In genomic region chr20:62952373-62953166, GRCh38 we compare ENCODE assay signal across 8 cellular contexts. TPM values are rescaled to one million over a fixed set of nuclear protein-coding genes. Genes with fewer than 3 reads are reported as not detected.
A peak's percentile ranks its signal among the peaks of the same experiment; 100 is the strongest.
DNase-seq lines count a peak whose midpoint lies in the region; ATAC-seq, FAIRE-seq and TF ChIP-seq lines count a peak whose summit lies in the region.

TSS of gene SLC17A9 (plus strand) at chr20:62952709. CDS start at chr20:62952831, 122 bp downstream.

- peaks cover 14% of the 10 kb centered on the region for H3K27me3 Mint-ChIP-seq in GM23338 (ENCODE audit: insufficient read depth, low read depth, poor library complexity)

- peak in 1 of 2 experiments; percentile 34; a peak in 2 of 4 replicates for TF ChIP-seq CTCF in GM23338 (conservative IDR thresholded peaks at IDR 0.05; ENCODE audit: low read depth in 2 of 2)
- no peak for TF ChIP-seq CTCF in adrenal gland (IDR thresholded peaks at IDR 0.05)

- peaks cover 14% of the 10 kb centered on the region for H3K36me3 ChIP-seq in GM23338 (ENCODE audit: insufficient read depth)
- peaks cover 0 to 9% of the 10 kb centered on the region in 2 donors for H3K36me3 ChIP-seq in adrenal gland (replicated peaks in 1 of 2)
- H3K36me3 ChIP-seq in iPS-18a (ENCODE audit: control insufficient read depth, low read depth, low read length): peaks cover 15% of the 10 kb centered on the region

- H3K36me3 Mint-ChIP-seq in GM23338 (ENCODE audit: low read depth): peaks cover 33% of the 10 kb centered on the region

- H3K4me2 ChIP-seq in GM23338: peak within 1 kb of the TSS; percentile 82

- intact Hi-C loops in adrenal gland (cut with DNase I): no loop called here

- no peaks in the 10 kb centered on the region for H3K9me2 ChIP-seq in GM23338 (ENCODE audit: insufficient read depth)

- peak within 1 kb of the TSS; percentile 72 for H3K4me3 Mint-ChIP-seq in GM23338

- H3K9ac ChIP-seq in iPS-18a (ENCODE audit: low read length): no peak within 1 kb of the TSS

- H3K27me3 ChIP-seq in GM23338 (ENCODE audit: insufficient read depth) (no peaks in the 10 kb centered on the region), adrenal gland (no peaks in the 10 kb centered on the region), iPS-18a (ENCODE audit: control insufficient read depth, insufficient read depth, low read length) (no peaks in the 10 kb centered on the region)

- H3K27ac Mint-ChIP-seq in GM23338: no peak within 1 kb of the TSS

- H2AFZ ChIP-seq in GM23338: no peak within 1 kb of the TSS

- peak; percentile 69 for ATAC-seq in GM23338

- peaks cover 19% of the 10 kb centered on the region for H3K4me1 ChIP-seq in GM23338 (ENCODE audit: insufficient read depth)
- H3K4me1 ChIP-seq in adrenal gland (replicated peaks in 1 of 2): peaks cover 9 to 26% of the 10 kb centered on the region in 2 donors
- peaks cover 15% of the 10 kb centered on the region for H3K4me1 ChIP-seq in iPS-18a (ENCODE audit: control insufficient read depth, low read depth, low read length)

- peak; percentile 85 for DNase-seq in GM03348 (ENCODE audit: low spot score)
- DNase-seq in GM23338 (ENCODE audit: low spot score): peak; percentile 86
- peak; percentile 80 to 89 for DNase-seq in NOMO-1 (lab: John Stamatoyannopoulos, UW; ENCODE audit: unreplicated experiment in 2 of 2)
- peak in 6 of 7 donors; percentile 48 to 76 (median 60) for DNase-seq in adrenal gland
- peak; percentile 74 for DNase-seq in stimulated activated CD4-positive, alpha-beta T cell treated with anti-CD3 and anti-CD28 coated beads, Interleukin-15, amount 100 ng/mL, for 24 hours
- no peak for DNase-seq in cerebellar nuclear complex (lab: John Stamatoyannopoulos, UW)
- DNase-seq in urothelium cell line (ENCODE audit: low spot score): no peak

- H3K27ac ChIP-seq in GM23338 (ENCODE audit: low read depth) (peak within 1 kb of the TSS; percentile 9; the same call in 1 of the 2 replicates), adrenal gland (peak within 1 kb of the TSS in 4 of 5 donors; percentile 32 to 84 (median 72)), iPS-18a (ENCODE audit: low read length) (no peak within 1 kb of the TSS)

- 28 to 44% (median 35%) methylated on average over 11 to 40 of the region's 40 CpGs for WGBS in adrenal gland, 4 donors

- TF ChIP-seq POLR2A in adrenal gland (IDR thresholded peaks at IDR 0.05): no peak

- peaks cover 20% of the 10 kb centered on the region; the same call in 1 of the 2 replicates for H3F3A ChIP-seq in GM23338 (replicated peaks; ENCODE audit: low read depth)

- peaks cover 22% of the 10 kb centered on the region for H4K20me1 ChIP-seq in GM23338 (replicated peaks; ENCODE audit: insufficient read depth)

- no peak for FAIRE-seq in urothelium cell line (lab: Jason Lieb, UNC)

- H3K4me3 ChIP-seq in GM23338: peak within 1 kb of the TSS; percentile 61
- peak within 1 kb of the TSS in 1 of 4 donors; percentile 48 for H3K4me3 ChIP-seq in adrenal gland
- peak within 1 kb of the TSS; percentile 48 for H3K4me3 ChIP-seq in iPS-18a (ENCODE audit: low read length)

- H3K79me2 ChIP-seq in GM23338 (replicated peaks; ENCODE audit: insufficient read depth): peaks cover 46% of the 10 kb centered on the region

- H3K4me1 Mint-ChIP-seq in GM23338: peaks cover 16% of the 10 kb centered on the region

- no peaks in the 10 kb centered on the region for H3K9me3 Mint-ChIP-seq in GM23338

- no peaks in the 10 kb centered on the region for H3K9me3 ChIP-seq in adrenal gland (replicated peaks in 1 of 3)
- H3K9me3 ChIP-seq in iPS-18a (ENCODE audit: control insufficient read depth, low read depth, low read length): no peaks in the 10 kb centered on the region

TF ChIP-seq in GM23338, 12 proteins besides CTCF, POLR2A, EP300 and RAD21:
- TF ChIP-seq JUNB (IDR thresholded peaks at IDR 0.05; ENCODE audit: unreplicated experiment): no peak
- peak; percentile 80 for TF ChIP-seq CREB1 (CRISPR knock-in tag; IDR thresholded peaks at IDR 0.05; ENCODE audit: low read depth)
- peak; percentile 54 for TF ChIP-seq POLR2AphosphoS5 (IDR thresholded peaks at IDR 0.05; ENCODE audit: low read depth)

RNA-seq across cellular contexts. Expression of gene SLC17A9, which starts in this region (rescaled TPM):
- total RNA-seq in GM23338 (2014; rRNA removed; shearing (Covaris generic)): 24.2 and 32.0 TPM in 2 replicates
- 36.1 and 39.3 TPM in 2 replicates for polyA plus RNA-seq in GM23338 (2016; fragmentation: Nextera tagmentation; extraction: Ambion mirVana)
- 1 to 10 TPM in 7 of 8 donors, under 1 TPM in 1; 0.24 to 4.6 (median 2.9) TPM for total RNA-seq in adrenal gland
- 10 to 100 TPM in 2 of 3 donors, 1 to 10 TPM in 1; 1.2 to 69.1 (median 11.9) TPM for polyA plus RNA-seq in adrenal gland

Comparison
In these comparisons a context has a peak if more than half of its experiments do, and no peak if none do; other contexts are left out.
1. DNase-seq: peak in GM03348 (single experiment), GM23338 (single experiment), NOMO-1 (2 of 2), adrenal gland (6 of 7) and stimulated activated CD4-positive, alpha-beta T cell treated with anti-CD3 and anti-CD28 coated beads, Interleukin-15, amount 100 ng/mL, for 24 hours (single experiment); none in cerebellar nuclear complex (0 of 2) and urothelium cell line (single experiment).